ENCODE assay signal across 1 cellular context in genomic region chr7:8881916-8882315, GRCh38.
TF ChIP-seq lines count a peak whose summit lies in the region.

No MANE protein-coding gene starts in this region.

TF ChIP-seq in H1, 55 proteins besides CTCF, POLR2A, EP300 and RAD21:
- TF ChIP-seq, protein P1, sequence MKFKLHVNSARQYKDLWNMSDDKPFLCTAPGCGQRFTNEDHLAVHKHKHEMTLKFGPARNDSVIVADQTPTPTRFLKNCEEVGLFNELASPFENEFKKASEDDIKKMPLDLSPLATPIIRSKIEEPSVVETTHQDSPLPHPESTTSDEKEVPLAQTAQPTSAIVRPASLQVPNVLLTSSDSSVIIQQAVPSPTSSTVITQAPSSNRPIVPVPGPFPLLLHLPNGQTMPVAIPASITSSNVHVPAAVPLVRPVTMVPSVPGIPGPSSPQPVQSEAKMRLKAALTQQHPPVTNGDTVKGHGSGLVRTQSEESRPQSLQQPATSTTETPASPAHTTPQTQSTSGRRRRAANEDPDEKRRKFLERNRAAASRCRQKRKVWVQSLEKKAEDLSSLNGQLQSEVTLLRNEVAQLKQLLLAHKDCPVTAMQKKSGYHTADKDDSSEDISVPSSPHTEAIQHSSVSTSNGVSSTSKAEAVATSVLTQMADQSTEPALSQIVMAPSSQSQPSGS (IDR thresholded peaks at IDR 0.05; ENCODE audit: low read length), result no peak
- TF ChIP-seq ASH2L (IDR thresholded peaks at IDR 0.05; ENCODE audit: low read length) (no peak), USF2 (IDR thresholded peaks at IDR 0.05; ENCODE audit: low read length) (no peak), RBBP5 (IDR thresholded peaks at IDR 0.05; ENCODE audit: borderline replicate concordance, low read depth, low read length) (no peak), SP4 (IDR thresholded peaks at IDR 0.05; ENCODE audit: low read length) (no peak), CHD2 (IDR thresholded peaks at IDR 0.05; ENCODE audit: low read length) (no peak), JUN (IDR thresholded peaks at IDR 0.05; ENCODE audit: low read depth, low read length) (no peak), CHD1 (IDR thresholded peaks at IDR 0.05; ENCODE audit: low read depth, low read length) (no peak), TAF7 (optimal IDR thresholded peaks at IDR 0.05; ENCODE audit: borderline replicate concordance, low read depth, low read length) (no peak), EGR1 (IDR thresholded peaks at IDR 0.05; ENCODE audit: borderline replicate concordance, low read depth, low read length) (no peak), KDM1A (IDR thresholded peaks at IDR 0.05; ENCODE audit: borderline replicate concordance, low read length) (no peak), JUND (IDR thresholded peaks at IDR 0.05; ENCODE audit: low read length) (no peak), TCF12 (IDR thresholded peaks at IDR 0.05; ENCODE audit: low read depth, low read length) (no peak), NRF1 (IDR thresholded peaks at IDR 0.05; ENCODE audit: low read depth, low read length) (no peak), ZNF274 (IDR thresholded peaks at IDR 0.05; ENCODE audit: borderline replicate concordance, extremely low read depth, low read length) (no peak)
- TF ChIP-seq, protein P2, sequence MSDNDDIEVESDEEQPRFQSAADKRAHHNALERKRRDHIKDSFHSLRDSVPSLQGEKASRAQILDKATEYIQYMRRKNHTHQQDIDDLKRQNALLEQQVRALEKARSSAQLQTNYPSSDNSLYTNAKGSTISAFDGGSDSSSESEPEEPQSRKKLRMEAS (IDR thresholded peaks at IDR 0.05), result no peak
